ENCODE assay signal across 18 cellular contexts in the genomic region with DNA sequence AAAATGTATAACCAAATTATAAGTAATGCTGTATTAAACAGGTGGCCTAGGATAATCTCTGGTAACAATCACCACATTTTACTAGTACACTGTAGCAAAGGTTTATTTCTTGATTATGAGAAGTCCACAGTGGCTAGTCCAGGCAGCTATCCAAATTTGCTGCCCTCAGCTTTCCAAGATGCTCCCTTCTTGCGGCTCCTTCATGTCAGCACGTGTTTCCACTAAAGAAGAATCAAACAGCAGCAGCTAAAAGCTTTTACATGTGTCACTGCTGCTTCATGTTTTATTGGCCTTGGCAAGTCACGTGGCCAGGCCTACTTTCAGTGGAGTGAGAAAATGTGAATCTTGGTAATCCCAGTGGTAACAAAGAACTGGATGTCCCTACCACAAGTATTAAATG. TPM values are rescaled to one million over a fixed set of nuclear protein-coding genes. Genes with fewer than 3 reads are reported as not detected.
DNase-seq lines count a peak whose midpoint lies in the region; ATAC-seq, FAIRE-seq and TF ChIP-seq lines count a peak whose summit lies in the region.
"Had no signal": no experiment of that assay in that cellular context is flagged by ENCODE, and none has a peak within 500 bp of the region (broad histone marks: within the 10 kb centered on the region; RNA-seq: fewer than 3 reads in every experiment).

No MANE protein-coding gene starts in this region.

- H3K4me3 ChIP-seq in SK-N-SH (ENCODE audit: low read depth in 2 of 2, low read length in 1 of 2) (no peak overlapping the region), psoas muscle (no peak overlapping the region)
- H3K4me3 ChIP-seq: adrenal gland, BLaER1, left lung had no signal

- no peak for TF ChIP-seq CTCF in SK-N-SH (IDR thresholded peaks at IDR 0.05)
- no peak for TF ChIP-seq CTCF in psoas muscle (IDR thresholded peaks at IDR 0.05)

- H3K9me3 ChIP-seq in SK-N-SH: no peaks in the 10 kb centered on the region
- H3K9me3 ChIP-seq in psoas muscle: no peaks in the 10 kb centered on the region
- H3K9me3 ChIP-seq: adrenal gland, BLaER1, left lung had no signal

- CTCF ChIA-PET in SK-N-SH (lab: Yijun Ruan, JAX): no interaction called here

- no peaks in the 10 kb centered on the region for H3K9me2 ChIP-seq in SK-N-SH

- H3K79me2 ChIP-seq in SK-N-SH (ENCODE audit: insufficient read depth): peaks cover 10% of the 10 kb centered on the region

- FAIRE-seq in GM19239 (lab: Jason Lieb, UNC): no peak

- no peak overlapping the region for H3K4me2 ChIP-seq in SK-N-SH
- H3K4me2 ChIP-seq: BLaER1 had no signal

- peak; percentile 54 for DNase-seq in EH (ENCODE audit: low read depth)
- no peak for DNase-seq in SK-N-SH
- peak; percentile 61 for DNase-seq in fibroblast of the conjunctiva (ENCODE audit: low read depth)
- peak in 1 of 2 donors; percentile 19 for DNase-seq in psoas muscle
- no peak for DNase-seq in GM19239 (ENCODE audit: insufficient read length, low spot score)
- no peak for DNase-seq in NCI-H510A (lab: John Stamatoyannopoulos, UW)
- DNase-seq in NOMO-1 treated with dmso at 0.1 percent for 144 hours (lab: John Stamatoyannopoulos, UW; ENCODE audit: unreplicated experiment): no peak
- no peak for DNase-seq in NCI-H345 (lab: John Stamatoyannopoulos, UW)
- DNase-seq: activated CD4-positive, alpha-beta memory T cell treated with anti-CD3 and anti-CD28 coated beads for 36 hours; DMS79 treated with DMSO at 0.1 percent for 48 hours; GOT3; left lung; natural killer cell had no signal

- no peak overlapping the region for H3K9ac ChIP-seq in SK-N-SH
- H3K9ac ChIP-seq: BLaER1 had no signal

- POLR2A ChIA-PET in SK-N-SH (lab: Yijun Ruan, JAX): no interaction called here

- TF ChIP-seq RAD21 in SK-N-SH (IDR thresholded peaks at IDR 0.05; ENCODE audit: low read length): no peak

- H3K27me3 ChIP-seq in SK-N-SH (ENCODE audit: insufficient read depth) (no peaks in the 10 kb centered on the region), psoas muscle (ENCODE audit: insufficient read depth in 3 of 3, low read length in 2 of 3) (no peaks in the 10 kb centered on the region)
- H3K27me3 ChIP-seq: adrenal gland, BLaER1, left lung had no signal

- intact Hi-C loops in psoas muscle (cut with DNase I): loop anchor here (5.0 to 10.0 kb wide), 2 partner anchors 123 to 361 kb away; no protein-coding TSS in a partner anchor

- TF ChIP-seq EP300 in SK-N-SH (IDR thresholded peaks at IDR 0.05; ENCODE audit: borderline replicate concordance in 1 of 2, low read depth in 1 of 2, low read length in 1 of 2): no peak

- no peaks in the 10 kb centered on the region for H4K20me1 ChIP-seq in SK-N-SH (ENCODE audit: insufficient read depth)
- H4K20me1 ChIP-seq: BLaER1 had no signal

- peak in 3 of 4 donors; percentile 16 to 35 (median 22) for ATAC-seq in psoas muscle
- ATAC-seq: activated T-helper 17 cell treated with anti-CD3 and anti-CD28 coated beads, Interleukin-2, amount 50 U/mL, for 72 hours; left lung; natural killer cell; stimulated activated memory B cell treated with anti-CD40 and anti-IgM and Interleukin-4, amounts not matched to agents 10 μg/mL and 1 μg/mL and 100 μg/mL, for 72 hours had no signal

- H2AFZ ChIP-seq in SK-N-SH (ENCODE audit: low read depth): 0 out of 2 replicates have a peak overlapping the region, but pooled peaks have one; percentile 0

- H3K27ac ChIP-seq in SK-N-SH (ENCODE audit: low read depth in 2 of 2, low read length in 1 of 2): peak overlapping the region in 1 of 2 experiments; percentile 43; a peak in 1 of 4 replicates
- no peak overlapping the region for H3K27ac ChIP-seq in psoas muscle
- H3K27ac ChIP-seq: adrenal gland, BLaER1, epithelial cell of prostate, left lung had no signal

- peaks cover 20% of the 10 kb centered on the region for H3F3A ChIP-seq in SK-N-SH (replicated peaks; ENCODE audit: insufficient read depth)

- H3K36me3 ChIP-seq in SK-N-SH (replicated peaks in 1 of 2; ENCODE audit: control insufficient read depth in 1 of 2, insufficient read depth in 2 of 2, low read length in 1 of 2) (no peaks in the 10 kb centered on the region), psoas muscle (ENCODE audit: insufficient read depth in 1 of 2, low read depth in 1 of 2) (no peaks in the 10 kb centered on the region)
- H3K36me3 ChIP-seq: adrenal gland, BLaER1, left lung had no signal

- H3K4me1 ChIP-seq in SK-N-SH (ENCODE audit: control insufficient read depth in 1 of 2, insufficient read depth in 2 of 2, low read depth in 1 of 2, low read length in 1 of 2) (peaks cover 9 to 20% of the 10 kb centered on the region in 2 experiments; a peak in 3 of 4 replicates), psoas muscle (peaks cover 8% of the 10 kb centered on the region)
- H3K4me1 ChIP-seq: left lung had no signal

- WGBS in SK-N-SH (ENCODE audit: low lambda C conversion rate): 65% methylated on average over 3 of the region's 3 CpGs
- WGBS in psoas muscle, 3 donors: 10 to 21% (median 14%) methylated on average over 3 of the region's 3 CpGs

TF ChIP-seq in SK-N-SH, 30 proteins besides CTCF, POLR2A, EP300 and RAD21:
- TF ChIP-seq PBX3 (IDR thresholded peaks at IDR 0.05) (peak; percentile 27; the same call in 1 of the 2 replicates), MAX (IDR thresholded peaks at IDR 0.05; ENCODE audit: low read depth) (peak; percentile 42; the same call in 1 of the 2 replicates), GABPA (IDR thresholded peaks at IDR 0.05; ENCODE audit: low read depth) (no peak), EZH2phosphoT487 (IDR thresholded peaks at IDR 0.05; ENCODE audit: borderline replicate concordance, low read depth) (no peak), TCF12 (IDR thresholded peaks at IDR 0.05) (peak; percentile 23; the same call in 1 of the 2 replicates)
- TF ChIP-seq, protein P1, sequence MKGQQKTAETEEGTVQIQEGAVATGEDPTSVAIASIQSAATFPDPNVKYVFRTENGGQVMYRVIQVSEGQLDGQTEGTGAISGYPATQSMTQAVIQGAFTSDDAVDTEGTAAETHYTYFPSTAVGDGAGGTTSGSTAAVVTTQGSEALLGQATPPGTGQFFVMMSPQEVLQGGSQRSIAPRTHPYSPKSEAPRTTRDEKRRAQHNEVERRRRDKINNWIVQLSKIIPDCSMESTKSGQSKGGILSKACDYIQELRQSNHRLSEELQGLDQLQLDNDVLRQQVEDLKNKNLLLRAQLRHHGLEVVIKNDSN (IDR thresholded peaks at IDR 0.05; ENCODE audit: borderline replicate concordance, low read depth): peak; percentile 58; the same call in 1 of the 2 replicates

RNA-seq across cellular contexts. Expression of gene RBMS3, which starts 5.6 kb away (rescaled TPM):
- polyA plus RNA-seq in SK-N-SH (2012; rRNA removed) (8.2 and 9.9 TPM in 2 replicates), psoas muscle (1 to 10 TPM; 3.8 to 5.3 (median 4.3) TPM)
- polyA plus RNA-seq in SK-N-SH (2012; cell fraction: cytosol; rRNA removed): 6.5 and 8.0 TPM in 2 replicates
- 15.1 and 25.1 TPM in 2 replicates for polyA plus RNA-seq in SK-N-SH (2012; cell fraction: nucleus; rRNA removed)
- total RNA-seq in psoas muscle: 10 to 100 TPM; 23.5 to 34.5 (median 29.7) TPM

Comparison
In these comparisons a context has a peak if more than half of its experiments do, and no peak if none do; other contexts are left out.
1. DNase-seq: peak in EH (single experiment) and fibroblast of the conjunctiva (single experiment); none in SK-N-SH (single experiment), GM19239 (single experiment), NCI-H510A (single experiment), NOMO-1 treated with dmso at 0.1 percent for 144 hours (single experiment) and NCI-H345 (single experiment).